ENCODE assay signal across 19 cellular contexts in the genomic region with DNA sequence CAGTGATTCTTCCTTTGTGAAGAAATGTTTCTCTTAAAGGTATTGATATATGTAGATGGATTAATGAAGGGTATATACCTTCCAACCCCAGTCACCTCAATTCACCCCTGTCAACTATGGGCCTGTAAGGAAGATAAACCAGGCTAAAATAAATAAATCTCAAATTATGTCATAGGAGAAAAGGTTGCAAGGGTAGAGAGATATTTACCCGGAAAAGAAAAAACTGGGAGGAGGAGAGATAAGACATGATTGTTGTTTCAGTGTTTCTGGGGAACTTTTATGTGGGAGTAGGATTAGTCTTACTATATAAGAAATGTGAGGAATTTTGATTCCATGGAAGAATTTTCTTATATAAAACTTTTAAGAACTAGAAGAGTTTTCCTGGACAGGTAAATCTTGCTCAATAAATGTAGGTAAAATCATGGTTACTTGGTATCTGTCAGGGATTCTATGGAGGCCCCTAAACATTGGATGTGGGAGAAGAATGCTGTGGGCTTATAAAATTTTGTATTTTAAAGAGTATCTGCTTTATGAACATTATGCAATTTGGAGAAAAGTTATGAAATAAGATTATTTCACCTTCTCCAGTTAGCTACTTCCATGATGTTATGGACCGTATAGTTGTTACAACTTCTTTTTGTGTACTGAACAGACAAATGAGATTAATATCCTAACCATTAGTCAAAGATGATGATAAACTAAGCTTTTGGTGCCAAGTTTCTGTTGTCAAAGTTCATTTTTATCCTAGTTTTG. TPM values are rescaled to one million over a fixed set of nuclear protein-coding genes. Genes with fewer than 3 reads are reported as not detected.
DNase-seq lines count a peak whose midpoint lies in the region; ATAC-seq and TF ChIP-seq lines count a peak whose summit lies in the region.
"Had no signal": no experiment of that assay in that cellular context is flagged by ENCODE, and none has a peak within 500 bp of the region (broad histone marks: within the 10 kb centered on the region; RNA-seq: fewer than 3 reads in every experiment).

No MANE protein-coding gene starts in this region.

- TF ChIP-seq CTCF in brain microvascular endothelial cell (IDR thresholded peaks at IDR 0.05; ENCODE audit: low read depth, low read length, missing control alignments): no peak
- no peak for TF ChIP-seq CTCF in mesothelial cell of epicardium (IDR thresholded peaks at IDR 0.05; ENCODE audit: unreplicated experiment)
- no peak for TF ChIP-seq CTCF in thyroid gland (IDR thresholded peaks at IDR 0.05)

- peaks cover 71% of the 10 kb centered on the region for H3K4me1 Mint-ChIP-seq in mesothelial cell of epicardium

- H3K27ac ChIP-seq in HUES64 (ENCODE audit: low read depth, low read length): peak overlapping the region; percentile 71; the same call in 1 of the 2 replicates
- peak overlapping the region; percentile 26 for H3K27ac ChIP-seq in brain microvascular endothelial cell
- H3K27ac ChIP-seq in thyroid gland: peak overlapping the region; percentile 44 to 71 (median 59)
- H3K27ac ChIP-seq: BLaER1, HL-60 had no signal

- no peak for TF ChIP-seq POLR2A in thyroid gland (IDR thresholded peaks at IDR 0.05)

- intact Hi-C loops in thyroid gland (cut with DNase I): no loop called here

- H3K4me3 ChIP-seq in HUES64 (ENCODE audit: low read length) (0 out of 2 replicates have a peak overlapping the region, but pooled peaks have one; percentile 33), brain microvascular endothelial cell (ENCODE audit: low read depth, low read length) (no peak overlapping the region), thyroid gland (replicated peaks in 1 of 3) (no peak overlapping the region)
- H3K4me3 ChIP-seq: BLaER1 had no signal

- H3K9me3 ChIP-seq in HUES64 (ENCODE audit: insufficient read depth, low read depth, low read length): no peaks in the 10 kb centered on the region
- H3K9me3 ChIP-seq in thyroid gland: no peaks in the 10 kb centered on the region
- H3K9me3 ChIP-seq: BLaER1 had no signal

- no peaks in the 10 kb centered on the region for H3K9me3 Mint-ChIP-seq in mesothelial cell of epicardium
- H3K9me3 Mint-ChIP-seq: activated T-helper 2 cell treated with anti-CD3 and anti-CD28 coated beads, Interferon-gamma antibody, Interleukin-2, Interleukin-4, amounts not matched to agents 10 μg/mL and 5 μg/mL and 100 μg/mL, durations not matched to agents 14 hours and 24 hours and 36 hours had no signal

- no peak for ATAC-seq in HG03565 (IDR thresholded peaks at IDR 0.05; ENCODE audit: unreplicated experiment)
- no peak for ATAC-seq in HG02840 (IDR thresholded peaks at IDR 0.05; ENCODE audit: low FRiP score, unreplicated experiment)
- ATAC-seq: activated CD8-positive, alpha-beta T cell treated with anti-CD3 and anti-CD28 coated beads, Interleukin-2, amount 10 ng/mL, durations not matched to agents 7 days and 5 days had no signal

- no peak for DNase-seq in brain microvascular endothelial cell
- no peak for DNase-seq in mesothelial cell of epicardium (ENCODE audit: low spot score in 2 of 2, unreplicated experiment in 2 of 2)
- DNase-seq in thyroid gland: no peak
- DNase-seq in germinal center (ENCODE audit: low spot score): no peak
- DNase-seq in activated T-cell treated with anti-CD3 and anti-CD28 coated beads for 4 hours: no peak
- DNase-seq: activated CD8-positive, alpha-beta T cell treated with anti-CD3 and anti-CD28 coated beads, Interleukin-2, amount 10 ng/mL, durations not matched to agents 7 days and 5 days; amniotic stem cell; head of caudate nucleus; Kasumi-1; left cardiac atrium; NCI-H1436; retina; substantia nigra had no signal

- H3K9ac ChIP-seq in HUES64 (ENCODE audit: low read depth, low read length): no peak overlapping the region
- H3K9ac ChIP-seq: BLaER1 had no signal

- H3K27me3 ChIP-seq in HUES64 (ENCODE audit: insufficient read depth, low read length): no peaks in the 10 kb centered on the region
- no peaks in the 10 kb centered on the region for H3K27me3 ChIP-seq in brain microvascular endothelial cell (replicated peaks)
- H3K27me3 ChIP-seq in thyroid gland: no peaks in the 10 kb centered on the region
- H3K27me3 ChIP-seq: BLaER1 had no signal

- peaks cover 4% of the 10 kb centered on the region for H3K36me3 Mint-ChIP-seq in mesothelial cell of epicardium

- H3K4me3 Mint-ChIP-seq in mesothelial cell of epicardium: peak overlapping the region; percentile 28
- H3K4me3 Mint-ChIP-seq: activated CD8-positive, alpha-beta T cell treated with anti-CD3 and anti-CD28 coated beads, Interleukin-2, amount 10 ng/mL, durations not matched to agents 7 days and 5 days had no signal

- H3K36me3 ChIP-seq in HUES64 (ENCODE audit: insufficient read depth, low read length): peaks cover 29% of the 10 kb centered on the region
- peaks cover 2% of the 10 kb centered on the region for H3K36me3 ChIP-seq in brain microvascular endothelial cell (replicated peaks)
- no peaks in the 10 kb centered on the region for H3K36me3 ChIP-seq in thyroid gland
- H3K36me3 ChIP-seq: BLaER1 had no signal

- no peaks in the 10 kb centered on the region for H3K27me3 Mint-ChIP-seq in mesothelial cell of epicardium (ENCODE audit: low read depth)

- WGBS in HUES64: 66% methylated on average over 2 of the region's 2 CpGs
- WGBS in thyroid gland, 2 donors: 79 to 81% methylated on average over 2 of the region's 2 CpGs

- peaks cover 86% of the 10 kb centered on the region for H3K4me1 ChIP-seq in HUES64 (ENCODE audit: insufficient read depth, low read length)
- H3K4me1 ChIP-seq in thyroid gland: peaks cover 54 to 71% of the 10 kb centered on the region in 2 donors

- peak overlapping the region; percentile 94 for H3K27ac Mint-ChIP-seq in mesothelial cell of epicardium
- H3K27ac Mint-ChIP-seq: activated CD8-positive, alpha-beta T cell treated with anti-CD3 and anti-CD28 coated beads, Interleukin-2, amount 10 ng/mL, durations not matched to agents 7 days and 5 days; activated T-helper 2 cell treated with anti-CD3 and anti-CD28 coated beads, Interferon-gamma antibody, Interleukin-2, Interleukin-4, amounts not matched to agents 10 μg/mL and 5 μg/mL and 100 μg/mL, durations not matched to agents 14 hours and 24 hours and 36 hours had no signal

- in situ Hi-C loops in brain microvascular endothelial cell (cut with HindIII; ENCODE audit: low pct_ligation_motif_present, low sequenced_read_pairs): no loop called here

RNA-seq across cellular contexts. Expression of gene YAP1, which starts 6.4 kb away (rescaled TPM):
- 99.2 TPM for polyA plus RNA-seq in HUES64 (2013, experiment 1 of 2)
- polyA plus RNA-seq in HUES64 (2013, experiment 2 of 2): 111 TPM
- total RNA-seq in mesothelial cell of epicardium: 186 to 194 TPM (median 193 TPM) in 3 replicates
- 100 to 1,000 TPM; 162 to 202 (median 176) TPM for total RNA-seq in thyroid gland
- total RNA-seq: activated CD8-positive, alpha-beta T cell treated with anti-CD3 and anti-CD28 coated beads, Interleukin-2, amount 10 ng/mL, durations not matched to agents 7 days and 5 days; activated T-helper 2 cell treated with anti-CD3 and anti-CD28 coated beads, Interferon-gamma antibody, Interleukin-2, Interleukin-4, amounts not matched to agents 10 μg/mL and 5 μg/mL and 100 μg/mL, durations not matched to agents 14 hours and 24 hours and 36 hours had no signal
